In the genomic region with DNA sequence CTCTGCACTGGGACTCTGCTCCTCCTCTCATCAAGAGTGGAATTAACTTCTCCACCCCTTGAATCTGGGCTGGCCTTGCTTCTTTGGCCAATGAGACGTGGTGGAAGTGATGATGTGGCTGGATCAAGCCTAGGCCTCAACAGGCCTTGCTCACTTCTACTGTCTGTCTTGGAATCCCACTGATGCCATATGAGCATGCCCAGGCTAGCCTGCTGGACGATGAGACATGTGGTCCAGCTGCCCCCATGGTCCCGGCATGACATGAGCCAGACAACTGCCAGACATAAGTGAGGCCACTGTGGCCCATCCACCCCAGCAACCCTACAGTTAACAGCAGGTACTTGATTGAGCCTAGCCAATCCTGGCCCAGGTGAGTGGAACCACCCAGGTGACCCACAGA, we compare ENCODE assay signal across 17 cellular contexts. TPM values are rescaled to one million over a fixed set of nuclear protein-coding genes. Genes with fewer than 3 reads are reported as not detected.
DNase-seq lines count a peak whose midpoint lies in the region; ATAC-seq, FAIRE-seq and TF ChIP-seq lines count a peak whose summit lies in the region.
"Had no signal": no experiment of that assay in that cellular context is flagged by ENCODE, and none has a peak within 500 bp of the region (broad histone marks: within the 10 kb centered on the region; RNA-seq: fewer than 3 reads in every experiment).

No MANE protein-coding gene starts in this region.

- H3K27me3 ChIP-seq in HepG2 (ENCODE audit: control insufficient read depth in 1 of 2, insufficient read depth in 2 of 2, low read length in 2 of 2) (no peaks in the 10 kb centered on the region), right lobe of liver (no peaks in the 10 kb centered on the region)

- no peaks in the 10 kb centered on the region for H3K4me1 Mint-ChIP-seq in activated naive CD4-positive, alpha-beta T cell treated with anti-CD3 and anti-CD28 coated beads, Interleukin-2, amount 10 ng/mL, durations not matched to agents 7 days and 5 days
- H3K4me1 Mint-ChIP-seq: IgD-negative memory B cell had no signal

- H3K36me3 ChIP-seq in HepG2 (replicated peaks in 1 of 2; ENCODE audit: control insufficient read depth in 1 of 2, insufficient read depth in 2 of 2, low read length in 2 of 2) (peaks cover 63 to 91% of the 10 kb centered on the region in 2 experiments), right lobe of liver (peaks cover 0 to 57% (median 25%) of the 10 kb centered on the region in 4 donors)

- H3K4me1 ChIP-seq in HepG2 (ENCODE audit: insufficient read depth, low read length) (peaks cover 6% of the 10 kb centered on the region; the same call in 1 of the 2 replicates), right lobe of liver (no peaks in the 10 kb centered on the region)
- H3K4me1 ChIP-seq: HAP-1 had no signal

- H3K4me3 Mint-ChIP-seq in activated naive CD4-positive, alpha-beta T cell treated with anti-CD3 and anti-CD28 coated beads, Interleukin-2, amount 10 ng/mL, durations not matched to agents 7 days and 5 days = no peak overlapping the region
- H3K4me3 Mint-ChIP-seq: CD14-positive monocyte; CD8-positive, alpha-beta T cell; IgD-negative memory B cell had no signal

- H3K9me3 ChIP-seq in HepG2 (ENCODE audit: low read length) (no peaks in the 10 kb centered on the region), right lobe of liver (no peaks in the 10 kb centered on the region)
- H3K9me3 ChIP-seq: HAP-1 had no signal

- BruUV-seq in HepG2 (replicated peaks; lab: Mats Ljungman, UMichigan) = no TSS peak

- TF ChIP-seq CTCF in HepG2 (CRISPR knock-in tag; IDR thresholded peaks at IDR 0.05) (no peak), right lobe of liver (IDR thresholded peaks at IDR 0.05) (no peak)

- H3K4me3 ChIP-seq in HepG2 (replicated peaks in 1 of 3; ENCODE audit: insufficient read depth in 1 of 3, low read depth in 2 of 3, low read length in 3 of 3) = no peak overlapping the region
- no peak overlapping the region for H3K4me3 ChIP-seq in right lobe of liver
- H3K4me3 ChIP-seq: HAP-1 had no signal

- FAIRE-seq in HepG2 (lab: Jason Lieb, UNC) = no peak
- FAIRE-seq: H1 had no signal

- H2AFZ ChIP-seq in HepG2 (ENCODE audit: low read length) = no peak overlapping the region

- no peak for TF ChIP-seq EP300 in HepG2 (IDR thresholded peaks at IDR 0.05; ENCODE audit: low read depth in 2 of 2, low read length in 2 of 2)
- no peak for TF ChIP-seq EP300 in HepG2 (CRISPR knock-in tag; IDR thresholded peaks at IDR 0.05; ENCODE audit: borderline replicate concordance)

- POLR2A ChIA-PET in HepG2 (lab: Yijun Ruan, JAX) = no interaction called here

- no peak for DNase-seq in activated naive CD4-positive, alpha-beta T cell treated with anti-CD3 and anti-CD28 coated beads, Interleukin-2, amount 10 ng/mL, durations not matched to agents 7 days and 5 days
- DNase-seq in activated naive CD4-positive, alpha-beta T cell treated with Interleukin-2 at 50 U/mL for 16 hours = no peak
- DNase-seq in HepG2 (ENCODE audit: low spot score) (no peak), right lobe of liver (no peak), posterior vena cava (ENCODE audit: low spot score) (peak; percentile 65), HUDEP-2 (lab: John Stamatoyannopoulos, UW; ENCODE audit: unreplicated experiment in 76 of 76) (no peak)
- DNase-seq: CD8-positive, alpha-beta T cell; COR-L47; DND-41; GDM1 had no signal

- H3K9me3 Mint-ChIP-seq in activated naive CD4-positive, alpha-beta T cell treated with anti-CD3 and anti-CD28 coated beads, Interleukin-2, amount 10 ng/mL, durations not matched to agents 7 days and 5 days = no peaks in the 10 kb centered on the region
- H3K9me3 Mint-ChIP-seq: CD8-positive, alpha-beta T cell; IgD-negative memory B cell had no signal

- intact Hi-C loops in HepG2 (cut with micrococcal nuclease; ENCODE audit: unreplicated experiment) (no loop called here), right lobe of liver (cut with DNase I) (no loop called here), posterior vena cava (cut with DNase I) (no loop called here)

- no peak for TF ChIP-seq RAD21 in HepG2 (CRISPR knock-in tag; IDR thresholded peaks at IDR 0.05)

- in situ Hi-C loops in HepG2 (cut with HindIII; ENCODE audit: extremely low pct_ligation_motif_present, low pct_unique_long_range_greater_than_20kb) = no loop called here

- no peak overlapping the region for H3K27ac ChIP-seq in HepG2 (ENCODE audit: extremely low read length, insufficient read depth, low read length)
- no peak overlapping the region for H3K27ac ChIP-seq in right lobe of liver
- H3K27ac ChIP-seq: 22Rv1, HL-60 had no signal

- CTCF ChIA-PET in activated naive CD4-positive, alpha-beta T cell treated with anti-CD3 and anti-CD28 coated beads, Interleukin-2, amount 10 ng/mL, durations not matched to agents 7 days and 5 days (lab: Charles Lee) = no interaction called here
- CTCF ChIA-PET in HepG2 (lab: Yijun Ruan, JAX; ENCODE audit: low intra/inter-chr PET ratio, low total read pairs) = no interaction called here

- H3K27me3 Mint-ChIP-seq in activated naive CD4-positive, alpha-beta T cell treated with anti-CD3 and anti-CD28 coated beads, Interleukin-2, amount 10 ng/mL, durations not matched to agents 7 days and 5 days = no peaks in the 10 kb centered on the region
- H3K27me3 Mint-ChIP-seq: IgD-negative memory B cell had no signal

- H4K20me1 ChIP-seq in HepG2 (ENCODE audit: insufficient read depth, low read length) = no peaks in the 10 kb centered on the region; the same call in 1 of the 2 replicates

- 100% methylated on average over 3 of the region's 3 CpGs for WGBS in HepG2 (ENCODE audit: low lambda C conversion rate)
- WGBS in right lobe of liver (ENCODE audit: insufficient coverage, low coverage, low lambda C conversion rate, missing lambda C conversion rate) = no CpG with 5 or more reads among the region's 3 CpGs

- TF ChIP-seq POLR2A in HepG2 (IDR thresholded peaks at IDR 0.05; ENCODE audit: insufficient read depth in 1 of 2, low read depth in 2 of 2, low read length in 2 of 2) (no peak), right lobe of liver (IDR thresholded peaks at IDR 0.05) (no peak)

- ATAC-seq in HepG2 (no peak; the same call in 2 of the 3 replicates), right lobe of liver (no peak), HG02623 (IDR thresholded peaks at IDR 0.05; ENCODE audit: unreplicated experiment) (no peak)
- ATAC-seq: CD8-positive, alpha-beta T cell had no signal

- no peaks in the 10 kb centered on the region for H3K79me2 ChIP-seq in HepG2 (ENCODE audit: insufficient read depth, low read length)

- H3K4me2 ChIP-seq in HepG2 (ENCODE audit: low read depth, low read length) = no peak overlapping the region

- no peak overlapping the region for H3K9ac ChIP-seq in HepG2 (ENCODE audit: insufficient read depth, low read depth, low read length)

- peak overlapping the region; percentile 11 for H3K27ac Mint-ChIP-seq in activated naive CD4-positive, alpha-beta T cell treated with anti-CD3 and anti-CD28 coated beads, Interleukin-2, amount 10 ng/mL, durations not matched to agents 7 days and 5 days
- H3K27ac Mint-ChIP-seq: CD8-positive, alpha-beta T cell; IgD-negative memory B cell had no signal

- H3K36me3 Mint-ChIP-seq in activated naive CD4-positive, alpha-beta T cell treated with anti-CD3 and anti-CD28 coated beads, Interleukin-2, amount 10 ng/mL, durations not matched to agents 7 days and 5 days = peaks cover 56% of the 10 kb centered on the region

TF ChIP-seq in HepG2, 621 proteins besides CTCF, POLR2A, EP300 and RAD21:
- TF ChIP-seq, protein P1, sequence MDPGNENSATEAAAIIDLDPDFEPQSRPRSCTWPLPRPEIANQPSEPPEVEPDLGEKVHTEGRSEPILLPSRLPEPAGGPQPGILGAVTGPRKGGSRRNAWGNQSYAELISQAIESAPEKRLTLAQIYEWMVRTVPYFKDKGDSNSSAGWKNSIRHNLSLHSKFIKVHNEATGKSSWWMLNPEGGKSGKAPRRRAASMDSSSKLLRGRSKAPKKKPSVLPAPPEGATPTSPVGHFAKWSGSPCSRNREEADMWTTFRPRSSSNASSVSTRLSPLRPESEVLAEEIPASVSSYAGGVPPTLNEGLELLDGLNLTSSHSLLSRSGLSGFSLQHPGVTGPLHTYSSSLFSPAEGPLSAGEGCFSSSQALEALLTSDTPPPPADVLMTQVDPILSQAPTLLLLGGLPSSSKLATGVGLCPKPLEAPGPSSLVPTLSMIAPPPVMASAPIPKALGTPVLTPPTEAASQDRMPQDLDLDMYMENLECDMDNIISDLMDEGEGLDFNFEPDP (CRISPR knock-in tag; conservative IDR thresholded peaks at IDR 0.05) = 0 out of 2 replicates have a peak, but pooled peaks have one; percentile 68
- no peak for TF ChIP-seq ZNF562 (CRISPR knock-in tag; IDR thresholded peaks at IDR 0.05; ENCODE audit: borderline replicate concordance)
- TF ChIP-seq ZSCAN25 (CRISPR knock-in tag; IDR thresholded peaks at IDR 0.05) = no peak
- TF ChIP-seq ADNP (CRISPR knock-in tag; IDR thresholded peaks at IDR 0.05) = no peak
- no peak for TF ChIP-seq ZNF552 (CRISPR knock-in tag; IDR thresholded peaks at IDR 0.05; ENCODE audit: borderline replicate concordance)

RNA-seq across cellular contexts. Expression of a gene that starts 18.7 kb away (rescaled TPM):
- total RNA-seq in HepG2 (2016; rRNA removed; fragmentation: Illumina TruSeq; extraction: Trizol) (24.4 and 24.6 TPM in 2 replicates), right lobe of liver (10 to 100 TPM; 14.3 to 40.2 (median 23.4) TPM), posterior vena cava (10 to 100 TPM; 25.8 to 28.4 TPM)
- 9.1 and 12.1 TPM in 2 replicates for total RNA-seq in HepG2 (2016; cell fraction: cytosol; rRNA removed; fragmentation: Illumina TruSeq; extraction: Trizol; ENCODE audit: low read depth)
- total RNA-seq in HepG2 (2016; cell fraction: insoluble cytoplasmic fraction; rRNA removed; fragmentation: Illumina TruSeq; extraction: Trizol) = 18.1 and 23.9 TPM in 2 replicates
- total RNA-seq in HepG2 (2016; cell fraction: membrane; rRNA removed; fragmentation: Illumina TruSeq; extraction: Trizol) = 17.4 and 24.9 TPM in 2 replicates
- total RNA-seq in HepG2 (2016; cell fraction: nucleus; rRNA removed; fragmentation: Illumina TruSeq; extraction: Trizol) = 24.1 and 25.1 TPM in 2 replicates
- 23.5 and 26.0 TPM in 2 replicates for polyA plus RNA-seq in HepG2 (2011; rRNA removed)
- polyA plus RNA-seq in HepG2 (2011; cell fraction: cytosol; rRNA removed) = 15.1 and 23.3 TPM in 2 replicates
- 49.6 and 50.7 TPM in 2 replicates for polyA plus RNA-seq in HepG2 (2011; cell fraction: nucleus; rRNA removed)
- polyA plus RNA-seq in HepG2 (2012) = 18.6 and 24.0 TPM in 2 replicates
- 14.6 and 18.8 TPM in 2 replicates for polyA plus RNA-seq in HepG2 (2016; cell fraction: cytosol; fragmentation: Illumina TruSeq; extraction: Trizol; ENCODE audit: low read depth)
- polyA plus RNA-seq in HepG2 (2016; cell fraction: insoluble cytoplasmic fraction; fragmentation: Illumina TruSeq; extraction: Trizol; ENCODE audit: low read depth) = 29.6 and 36.9 TPM in 2 replicates
- polyA plus RNA-seq in HepG2 (2016; cell fraction: membrane; fragmentation: Illumina TruSeq; extraction: Trizol; ENCODE audit: low read depth) = 28.0 and 35.3 TPM in 2 replicates
- 41.2 and 46.7 TPM in 2 replicates for polyA plus RNA-seq in HepG2 (2016; cell fraction: nucleus; fragmentation: Illumina TruSeq; extraction: Trizol; ENCODE audit: insufficient read depth, low read depth)
- 58.3 and 79.6 TPM in 2 replicates for polyA minus RNA-seq in HepG2 (2011; rRNA and poly(A)+ RNA removed; ENCODE audit: low replicate concordance)
- 22.8 and 23.7 TPM in 2 replicates for polyA minus RNA-seq in HepG2 (2011; cell fraction: cytosol; rRNA and poly(A)+ RNA removed)
- polyA minus RNA-seq in HepG2 (2011; cell fraction: nucleus; rRNA and poly(A)+ RNA removed) = 33.0 and 34.8 TPM in 2 replicates
